Comparison of ENCODE assay signal across 20 cellular contexts in genomic region chr4:118869808-118870342, GRCh38. TPM values are rescaled to one million over a fixed set of nuclear protein-coding genes. Genes with fewer than 3 reads are reported as not detected.
DNase-seq lines count a peak whose midpoint lies in the region; ATAC-seq, FAIRE-seq and TF ChIP-seq lines count a peak whose summit lies in the region.
"Had no signal": no experiment of that assay in that cellular context is flagged by ENCODE, and none has a peak within 500 bp of the region (broad histone marks: within the 10 kb centered on the region; RNA-seq: fewer than 3 reads in every experiment).

No MANE protein-coding gene starts in this region.

- H4K8ac ChIP-seq in mesenchymal stem cell (ENCODE audit: low read length) = no peak overlapping the region

- H2AFZ ChIP-seq in mesenchymal stem cell (ENCODE audit: low read depth, low read length) = no peak overlapping the region

- H2AK5ac ChIP-seq in mesenchymal stem cell (ENCODE audit: low read length, severe bottlenecking) = no peak overlapping the region

- WGBS in mesenchymal stem cell = 17% methylated on average over 1 of the region's 2 CpGs
- WGBS in pancreas, 2 donors = 58 to 60% methylated on average over 2 of the region's 2 CpGs

- peaks cover 2% of the 10 kb centered on the region for H3K27me3 Mint-ChIP-seq in endothelial cell (ENCODE audit: unreplicated experiment)

- no peak overlapping the region for H2BK5ac ChIP-seq in mesenchymal stem cell (ENCODE audit: low read depth, low read length, poor library complexity, severe bottlenecking)

- DNase-seq in AG20443 (ENCODE audit: low spot score) (peak; percentile 61), HT1080 (ENCODE audit: low read depth) (peak; percentile 27), endothelial cell (ENCODE audit: low spot score) (no peak), mesenchymal stem cell (peak; percentile 32), pancreas (no peak), SHP77 (lab: John Stamatoyannopoulos, UW) (no peak)
- DNase-seq in stimulated activated CD4-positive, alpha-beta T cell treated with anti-CD3 and anti-CD28 coated beads, Interleukin-2, amount 100 ng/mL, for 48 hours = no peak
- DNase-seq: activated CD4-positive, CD25-positive, alpha-beta regulatory T cell; AML-193; erythroblast; islet precursor cell; NCI-H1048; NCI-H526 treated with DMSO at 0.1 percent for 48 hours; stimulated activated CD4-positive, alpha-beta T cell treated with anti-CD3 and anti-CD28 coated beads, Interleukin-15, amount 100 ng/mL, for 24 hours had no signal

- H3K4me1 ChIP-seq in mesenchymal stem cell (ENCODE audit: control insufficient read depth, insufficient read depth, low read depth, low read length) = no peaks in the 10 kb centered on the region
- no peaks in the 10 kb centered on the region for H3K4me1 ChIP-seq in pancreas

- ATAC-seq in GM21515 (IDR thresholded peaks at IDR 0.05; ENCODE audit: unreplicated experiment) (no peak), pancreas (no peak)
- ATAC-seq: natural killer cell treated with Interleukin-12 subunit alpha and Interleukin-12 subunit beta and Interleukin-15 and Interleukin-18, amount 100 ng/mL, for 72 hours had no signal

- no peak overlapping the region for H3K27ac ChIP-seq in mesenchymal stem cell (ENCODE audit: low read length, poor library complexity, severe bottlenecking)
- H3K27ac ChIP-seq in pancreas = no peak overlapping the region
- H3K27ac ChIP-seq: HL-60, SJSA1 had no signal

- peak overlapping the region in 1 of 2 experiments; percentile 16 for H3K18ac ChIP-seq in mesenchymal stem cell (ENCODE audit: low read depth in 1 of 2, low read length in 2 of 2)

- no peaks in the 10 kb centered on the region for H3K36me3 Mint-ChIP-seq in endothelial cell (ENCODE audit: low read depth, unreplicated experiment)
- H3K36me3 Mint-ChIP-seq: brain; natural killer cell treated with Interleukin-12 subunit alpha and Interleukin-12 subunit beta and Interleukin-15 and Interleukin-18, amount 100 ng/mL, for 72 hours had no signal

- H3K14ac ChIP-seq in mesenchymal stem cell (ENCODE audit: low read length in 2 of 2) = no peak overlapping the region

- peak overlapping the region; percentile 89 for H3K27ac Mint-ChIP-seq in endothelial cell (ENCODE audit: unreplicated experiment)
- H3K27ac Mint-ChIP-seq: activated T-helper 1 cell treated with anti-CD3 and anti-CD28 coated beads, Interleukin-12 subunit alpha, Interleukin-12 subunit beta, Interleukin-2, Interleukin-4 antibody, amounts not matched to agents 30 ng/mL and 10 ng/mL and 1 ng/mL, durations not matched to agents 14 hours and 24 hours and 36 hours; natural killer cell treated with Interleukin-12 subunit alpha and Interleukin-12 subunit beta and Interleukin-15 and Interleukin-18, amount 100 ng/mL, for 72 hours had no signal

- no peak overlapping the region for H3K23ac ChIP-seq in mesenchymal stem cell (ENCODE audit: low read length in 2 of 2)

- H2BK15ac ChIP-seq in mesenchymal stem cell (ENCODE audit: low read depth, poor library complexity, severe bottlenecking) = no peak overlapping the region

- H3K36me3 ChIP-seq in mesenchymal stem cell (ENCODE audit: control insufficient read depth in 1 of 2, insufficient read depth in 2 of 2, low read depth in 1 of 2, low read length in 2 of 2) (no peaks in the 10 kb centered on the region), pancreas (no peaks in the 10 kb centered on the region)
- H3K36me3 ChIP-seq: SJSA1 had no signal

- intact Hi-C loops in pancreas (cut with DNase I) = loop anchor here in 2 of 3 donors (10.0 kb wide), 1 partner anchor 105 kb away; no protein-coding TSS in a partner anchor

- no peak for FAIRE-seq in pancreas (lab: Jason Lieb, UNC)

- TF ChIP-seq CTCF in endothelial cell (IDR thresholded peaks at IDR 0.05; ENCODE audit: unreplicated experiment) (no peak), pancreas (IDR thresholded peaks at IDR 0.05) (no peak)

- H3K79me1 ChIP-seq in mesenchymal stem cell (replicated peaks; ENCODE audit: low read length, poor library complexity, severe bottlenecking) = no peaks in the 10 kb centered on the region

- peak overlapping the region; percentile 29 for H3K4me2 ChIP-seq in mesenchymal stem cell (ENCODE audit: low read length, poor library complexity, severe bottlenecking)

- peak overlapping the region; percentile 37 for H3K9ac ChIP-seq in mesenchymal stem cell (ENCODE audit: low read length)

- H3K9me3 Mint-ChIP-seq in endothelial cell (ENCODE audit: unreplicated experiment) = no peaks in the 10 kb centered on the region
- H3K9me3 Mint-ChIP-seq: activated T-helper 1 cell treated with anti-CD3 and anti-CD28 coated beads, Interleukin-12 subunit alpha, Interleukin-12 subunit beta, Interleukin-2, Interleukin-4 antibody, amounts not matched to agents 30 ng/mL and 10 ng/mL and 1 ng/mL, durations not matched to agents 14 hours and 24 hours and 36 hours; natural killer cell treated with Interleukin-12 subunit alpha and Interleukin-12 subunit beta and Interleukin-15 and Interleukin-18, amount 100 ng/mL, for 72 hours had no signal

- no peak overlapping the region for H4K91ac ChIP-seq in mesenchymal stem cell (ENCODE audit: low read length)

- H3K27me3 ChIP-seq in mesenchymal stem cell (ENCODE audit: control insufficient read depth in 1 of 2, insufficient read depth in 1 of 2, low read length in 2 of 2) (no peaks in the 10 kb centered on the region), pancreas (peaks cover 0 to 3% (median 0%) of the 10 kb centered on the region in 4 donors)
- H3K27me3 ChIP-seq: SJSA1 had no signal

- H2BK120ac ChIP-seq in mesenchymal stem cell (ENCODE audit: low read depth, low read length) = no peak overlapping the region

- peaks cover 23% of the 10 kb centered on the region for H3K4me1 Mint-ChIP-seq in endothelial cell (ENCODE audit: unreplicated experiment)

- no peak overlapping the region for H3K4ac ChIP-seq in mesenchymal stem cell (ENCODE audit: low read depth in 1 of 2, low read length in 2 of 2)

- no peak overlapping the region for H2BK12ac ChIP-seq in mesenchymal stem cell (ENCODE audit: low read length in 2 of 2)

- no peak overlapping the region for H3K4me3 ChIP-seq in mesenchymal stem cell (ENCODE audit: insufficient read depth in 1 of 2, low read depth in 1 of 2, low read length in 2 of 2)
- no peak overlapping the region for H3K4me3 ChIP-seq in pancreas
- H3K4me3 ChIP-seq: SJSA1 had no signal

- H3K9me3 ChIP-seq in mesenchymal stem cell (ENCODE audit: control insufficient read depth, low read length) = no peaks in the 10 kb centered on the region
- H3K9me3 ChIP-seq in pancreas = no peaks in the 10 kb centered on the region
- H3K9me3 ChIP-seq: SJSA1 had no signal

- no peak overlapping the region for H3K4me3 Mint-ChIP-seq in endothelial cell (ENCODE audit: unreplicated experiment)
- H3K4me3 Mint-ChIP-seq: activated T-helper 1 cell treated with anti-CD3 and anti-CD28 coated beads, Interleukin-12 subunit alpha, Interleukin-12 subunit beta, Interleukin-2, Interleukin-4 antibody, amounts not matched to agents 30 ng/mL and 10 ng/mL and 1 ng/mL, durations not matched to agents 14 hours and 24 hours and 36 hours; brain; natural killer cell treated with Interleukin-12 subunit alpha and Interleukin-12 subunit beta and Interleukin-15 and Interleukin-18, amount 100 ng/mL, for 72 hours had no signal

RNA-seq across cellular contexts. Expression of gene SYNPO2, which starts 18.8 kb away (rescaled TPM):
- total RNA-seq in HT1080 (2014; rRNA removed; shearing (Covaris generic)) = 0.08 and 0.37 TPM in 2 replicates
- 0.08 TPM in 1 of 2 replicates, not detected in the other for polyA plus RNA-seq in HT1080 (2015; cell fraction: cytosol; rRNA removed)
- 0.04 and 0.15 TPM in 2 replicates for polyA plus RNA-seq in HT1080 (2015; cell fraction: nucleus; rRNA removed)
- total RNA-seq in endothelial cell (ENCODE audit: unreplicated experiment) (1.1 TPM), pancreas (10 to 100 TPM in 1 of 6 donors, 1 to 10 TPM in 5; 2.1 to 10.9 (median 3.9) TPM)
- 3.2 TPM for polyA plus RNA-seq in mesenchymal stem cell (2013, experiment 1 of 2)
- 3.1 TPM for polyA plus RNA-seq in mesenchymal stem cell (2013, experiment 2 of 2)
- polyA plus RNA-seq in pancreas = 1 to 10 TPM; 2.9 to 5.3 TPM

RNA-seq across cellular contexts. Expression of gene SEC24D, which starts 33.9 kb away (rescaled TPM):
- 16.4 and 24.4 TPM in 2 replicates for total RNA-seq in HT1080 (2014; rRNA removed; shearing (Covaris generic))
- 31.3 and 36.3 TPM in 2 replicates for polyA plus RNA-seq in HT1080 (2015; cell fraction: cytosol; rRNA removed)
- 67.9 and 71.4 TPM in 2 replicates for polyA plus RNA-seq in HT1080 (2015; cell fraction: nucleus; rRNA removed)
- 70.4 TPM for total RNA-seq in endothelial cell (ENCODE audit: unreplicated experiment)
- 106 TPM for polyA plus RNA-seq in mesenchymal stem cell (2013, experiment 1 of 2)
- polyA plus RNA-seq in mesenchymal stem cell (2013, experiment 2 of 2) = 98.8 TPM
- total RNA-seq in pancreas = 10 to 100 TPM; 31.0 to 49.6 (median 41.0) TPM
- 10 to 100 TPM; 10.9 to 20.1 TPM for polyA plus RNA-seq in pancreas

Comparison
In these comparisons a context has a peak if more than half of its experiments do, and no peak if none do; other contexts are left out.
1. DNase-seq: peak in AG20443 (single experiment), HT1080 (single experiment) and mesenchymal stem cell (single experiment); none in endothelial cell (single experiment), pancreas (0 of 6), SHP77 (0 of 2) and stimulated activated CD4-positive, alpha-beta T cell treated with anti-CD3 and anti-CD28 coated beads, Interleukin-2, amount 100 ng/mL, for 48 hours (0 of 2).